ENCODE assay signal across 9 cellular contexts in the genomic region with DNA sequence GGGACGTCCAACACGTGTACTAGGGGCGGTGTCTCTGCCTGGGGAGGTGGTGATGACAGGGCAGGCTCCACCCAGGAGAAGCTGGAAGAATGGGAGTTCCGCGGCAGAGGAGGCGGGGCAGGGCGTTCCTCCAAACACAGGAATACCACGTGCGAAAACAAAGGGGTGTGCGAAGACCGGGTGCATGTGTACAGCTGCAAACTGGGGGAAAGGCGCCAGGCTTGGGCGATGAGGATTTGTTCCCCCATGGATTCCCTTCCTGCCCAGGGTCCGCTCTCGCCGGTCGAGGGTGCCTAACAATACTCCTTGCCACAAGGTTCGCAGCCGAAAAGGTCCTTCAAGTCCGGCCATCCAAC. TPM values are rescaled to one million over a fixed set of nuclear protein-coding genes. Genes with fewer than 3 reads are reported as not detected.
A peak's percentile ranks its signal among the peaks of the same experiment; 100 is the strongest.
DNase-seq lines count a peak whose midpoint lies in the region; ATAC-seq, FAIRE-seq and TF ChIP-seq lines count a peak whose summit lies in the region.
"Had no signal": no experiment of that assay in that cellular context is flagged by ENCODE, and none has a peak within 500 bp of the region (broad histone marks: within the 10 kb centered on the region; RNA-seq: fewer than 3 reads in every experiment).

No MANE protein-coding gene starts in this region.

- peak overlapping the region; percentile 93 for H3K4me2 ChIP-seq in astrocyte (ENCODE audit: low read length)

- no peak for FAIRE-seq in astrocyte (lab: Jason Lieb, UNC)
- FAIRE-seq: islet of Langerhans had no signal

- peaks cover 10% of the 10 kb centered on the region for H3K36me3 Mint-ChIP-seq in astrocyte (ENCODE audit: low read depth, unreplicated experiment)

- peak overlapping the region; percentile 92 for H2AFZ ChIP-seq in astrocyte (ENCODE audit: low read depth, low read length)

- H3K9me3 ChIP-seq in HAP-1 (no peaks in the 10 kb centered on the region), astrocyte (ENCODE audit: insufficient read depth, low read depth, low read length) (no peaks in the 10 kb centered on the region)

- in situ Hi-C loops in HAP-1 (cut with MboI; ENCODE audit: low sequenced_read_pairs), result loop anchor here (25.0 kb wide), 1 partner anchor 562 kb away; no protein-coding TSS in a partner anchor

- H3K36me3 ChIP-seq in HAP-1 (replicated peaks), result peaks cover 5% of the 10 kb centered on the region
- no peaks in the 10 kb centered on the region for H3K36me3 ChIP-seq in astrocyte (ENCODE audit: insufficient read depth, low read length)

- H3K4me1 ChIP-seq in HAP-1, result peaks cover 8% of the 10 kb centered on the region
- H3K4me1 ChIP-seq in astrocyte (ENCODE audit: insufficient read depth, low read length), result peaks cover 4% of the 10 kb centered on the region

- H3K27ac ChIP-seq in astrocyte (ENCODE audit: low read depth, low read length), result no peak overlapping the region

- peaks cover 20% of the 10 kb centered on the region for H4K20me1 ChIP-seq in astrocyte (ENCODE audit: insufficient read depth, low read length)

- no peak for TF ChIP-seq CTCF in astrocyte (IDR thresholded peaks at IDR 0.05; ENCODE audit: insufficient read depth, low read depth, low read length)
- no peak for TF ChIP-seq CTCF in retinal pigment epithelial cell (conservative IDR thresholded peaks at IDR 0.05; ENCODE audit: low read depth, low read length)

- peak overlapping the region; percentile 91 for H3K9ac ChIP-seq in astrocyte (ENCODE audit: low read length)

- ATAC-seq in GM21447 (IDR thresholded peaks at IDR 0.05; ENCODE audit: unreplicated experiment), result no peak

- peaks cover 9% of the 10 kb centered on the region for H3K4me1 Mint-ChIP-seq in astrocyte (ENCODE audit: low read depth, unreplicated experiment)

- no peak overlapping the region for H3K27ac Mint-ChIP-seq in astrocyte (ENCODE audit: unreplicated experiment)

- peak overlapping the region; percentile 93 for H3K4me3 Mint-ChIP-seq in astrocyte (ENCODE audit: unreplicated experiment)

- DNase-seq in DMS114 treated with DMSO at 0.1 percent for 48 hours (lab: John Stamatoyannopoulos, UW; ENCODE audit: unreplicated experiment), result peak; percentile 93
- peak; percentile 86 to 94 for DNase-seq in HAP-1 (ENCODE audit: low spot score in 2 of 2)
- DNase-seq in NCI-H1092 (lab: John Stamatoyannopoulos, UW), result peak; percentile 36
- DNase-seq in SKM-1 treated with dmso at 0.1 percent for 144 hours (lab: John Stamatoyannopoulos, UW; ENCODE audit: unreplicated experiment), result peak; percentile 46
- peak; percentile 76 for DNase-seq in astrocyte (ENCODE audit: low read depth)
- DNase-seq in hippocampal formation (lab: John Stamatoyannopoulos, UW), result peak; percentile 30 to 66
- DNase-seq in retinal pigment epithelial cell (ENCODE audit: low read depth), result no peak

- H3K27me3 ChIP-seq in HAP-1 (ENCODE audit: low read depth), result no peaks in the 10 kb centered on the region
- H3K27me3 ChIP-seq in astrocyte (ENCODE audit: insufficient read depth, low read length), result no peaks in the 10 kb centered on the region

- no peaks in the 10 kb centered on the region for H3K27me3 Mint-ChIP-seq in astrocyte (ENCODE audit: low read depth, unreplicated experiment)

- H3K9me3 Mint-ChIP-seq in astrocyte (ENCODE audit: unreplicated experiment), result peaks cover 2% of the 10 kb centered on the region

- peaks cover 26% of the 10 kb centered on the region for H3K79me2 ChIP-seq in astrocyte (ENCODE audit: insufficient read depth, low read length)

- peak overlapping the region; percentile 92 for H3K4me3 ChIP-seq in HAP-1
- H3K4me3 ChIP-seq in astrocyte (ENCODE audit: insufficient read depth, low read depth, low read length), result peak overlapping the region; percentile 85
- H3K4me3 ChIP-seq in retinal pigment epithelial cell (ENCODE audit: low read length), result peak overlapping the region; percentile 97

RNA-seq across cellular contexts. Expression of gene ZSCAN2, which starts 0.5 kb away (rescaled TPM):
- 13.5 and 16.2 TPM in 2 replicates for total RNA-seq in astrocyte

RNA-seq across cellular contexts. Expression of gene WDR73, which starts 53.8 kb away (rescaled TPM):
- 22.1 and 23.9 TPM in 2 replicates for total RNA-seq in astrocyte

RNA-seq across cellular contexts. Expression of gene NMB, which starts 57.7 kb away (rescaled TPM):
- total RNA-seq in astrocyte, result 6.1 and 6.4 TPM in 2 replicates
